Comparison of ENCODE assay signal across 8 cellular contexts in genomic region chr17:79840204-79840988, GRCh38. TPM values are rescaled to one million over a fixed set of nuclear protein-coding genes. Genes with fewer than 3 reads are reported as not detected.
DNase-seq lines count a peak whose midpoint lies in the region; ATAC-seq, FAIRE-seq and TF ChIP-seq lines count a peak whose summit lies in the region.

No MANE protein-coding gene starts in this region.

- H3K4me1 Mint-ChIP-seq in activated T-cell treated with anti-CD3 and anti-CD28 coated beads, Interleukin-2, amount 50 U/mL, for 4 hours (ENCODE audit: low read depth): peaks cover 43% of the 10 kb centered on the region
- H3K4me1 Mint-ChIP-seq in glutamatergic neuron (ENCODE audit: low read depth, unreplicated experiment): peaks cover 9% of the 10 kb centered on the region

- TF ChIP-seq CTCF in glutamatergic neuron (IDR thresholded peaks at IDR 0.05; ENCODE audit: partially characterized antibody, unreplicated experiment): no peak

- H3K27me3 ChIP-seq in rectal smooth muscle tissue (ENCODE audit: control insufficient read depth, insufficient read depth, low read length): peaks cover 33% of the 10 kb centered on the region

- no peak overlapping the region for H3K27ac ChIP-seq in rectal smooth muscle tissue (ENCODE audit: low read depth, low read length)

- peaks cover 23% of the 10 kb centered on the region for H3K27me3 Mint-ChIP-seq in activated T-cell treated with anti-CD3 and anti-CD28 coated beads, Interleukin-2, amount 50 U/mL, for 4 hours (ENCODE audit: low read depth)
- H3K27me3 Mint-ChIP-seq in glutamatergic neuron (ENCODE audit: unreplicated experiment): peaks cover 13% of the 10 kb centered on the region

- peak overlapping the region; percentile 10 for H3K9ac ChIP-seq in rectal smooth muscle tissue (ENCODE audit: low read length)

- no peaks in the 10 kb centered on the region for H3K9me3 Mint-ChIP-seq in activated T-cell treated with anti-CD3 and anti-CD28 coated beads, Interleukin-2, amount 50 U/mL, for 4 hours
- peaks cover 5% of the 10 kb centered on the region for H3K9me3 Mint-ChIP-seq in glutamatergic neuron (ENCODE audit: unreplicated experiment)

- DNase-seq in AG08396 (ENCODE audit: low spot score) (peak; percentile 33), HEK293T (ENCODE audit: extremely low spot score) (no peak), glutamatergic neuron (peak; percentile 74), KBM-7 (no peak), GM19239 (ENCODE audit: insufficient read length, low spot score) (no peak), NCI-H1436 (lab: John Stamatoyannopoulos, UW) (no peak)
- DNase-seq in activated T-cell treated with anti-CD3 and anti-CD28 coated beads, Interleukin-2, amount 50 U/mL, for 4 hours: no peak

- H3K27ac Mint-ChIP-seq in glutamatergic neuron (ENCODE audit: unreplicated experiment): no peak overlapping the region

- in situ Hi-C loops in KBM-7 (cut with MboI; ENCODE audit: low pct_unique_long_range_greater_than_20kb, low sequenced_read_pairs): no loop called here

- peak overlapping the region; percentile 51 for H3K4me3 Mint-ChIP-seq in activated T-cell treated with anti-CD3 and anti-CD28 coated beads, Interleukin-2, amount 50 U/mL, for 4 hours
- H3K4me3 Mint-ChIP-seq in glutamatergic neuron (ENCODE audit: unreplicated experiment): peak overlapping the region; percentile 46

- no peak for FAIRE-seq in GM19239 (lab: Jason Lieb, UNC)

- no peaks in the 10 kb centered on the region for H3K36me3 ChIP-seq in rectal smooth muscle tissue (ENCODE audit: control insufficient read depth, insufficient read depth, low read length)

- peak overlapping the region; percentile 67 for H3K4me3 ChIP-seq in rectal smooth muscle tissue (ENCODE audit: low read length)

- POLR2A ChIA-PET in HEK293T (lab: Yijun Ruan, JAX): interaction anchor here (0.8 to 6.1 kb wide), 13 partner anchors 9 to 153 kb away, joined by 3 to 58 read pairs (median 4); partner anchors contain the start of genes CBX2 and CBX8

- CTCF ChIA-PET in HEK293T (lab: Yijun Ruan, JAX): interaction anchor here (0.6 to 1.8 kb wide), 13 partner anchors 8 to 1009 kb away, joined by 3 to 6 read pairs (median 4); no protein-coding TSS in a partner anchor

- peaks cover 14% of the 10 kb centered on the region for H3K4me1 ChIP-seq in rectal smooth muscle tissue (ENCODE audit: control insufficient read depth, insufficient read depth, low read length)

- H3K36me3 Mint-ChIP-seq in activated T-cell treated with anti-CD3 and anti-CD28 coated beads, Interleukin-2, amount 50 U/mL, for 4 hours (ENCODE audit: insufficient read depth): no peaks in the 10 kb centered on the region
- H3K36me3 Mint-ChIP-seq in glutamatergic neuron (ENCODE audit: unreplicated experiment): no peaks in the 10 kb centered on the region

- no peak for ATAC-seq in activated T-cell treated with anti-CD3 and anti-CD28 coated beads, Interleukin-2, amount 50 U/mL, for 4 hours

TF ChIP-seq in HEK293T, 16 proteins besides CTCF, POLR2A, EP300 and RAD21:
- TF ChIP-seq ELF4 (IDR thresholded peaks at IDR 0.05) (no peak), PKNOX1 (IDR thresholded peaks at IDR 0.05) (no peak), BHLHE40 (IDR thresholded peaks at IDR 0.05; ENCODE audit: borderline replicate concordance) (no peak), LEF1 (IDR thresholded peaks at IDR 0.05; ENCODE audit: borderline replicate concordance) (no peak), FOXA1 (IDR thresholded peaks at IDR 0.05) (no peak), L3MBTL2 (conservative IDR thresholded peaks at IDR 0.05) (peak; percentile 79; the same call in 1 of the 2 replicates), CTBP1 (IDR thresholded peaks at IDR 0.05; ENCODE audit: borderline replicate concordance) (no peak)

RNA-seq across cellular contexts. Expression of gene CBX4, which starts 1.2 kb away (rescaled TPM):
- 10 to 100 TPM; 15.3 to 16.4 (median 15.3) TPM for total RNA-seq in activated T-cell treated with anti-CD3 and anti-CD28 coated beads, Interleukin-2, amount 50 U/mL, for 4 hours
- total RNA-seq in glutamatergic neuron (ENCODE audit: unreplicated experiment): 19.3 TPM

RNA-seq across cellular contexts. Expression of gene CBX8, which starts 43.5 kb away (rescaled TPM):
- total RNA-seq in activated T-cell treated with anti-CD3 and anti-CD28 coated beads, Interleukin-2, amount 50 U/mL, for 4 hours: 1 to 10 TPM; 1.7 to 4.3 (median 3.1) TPM
- 13.8 TPM for total RNA-seq in glutamatergic neuron (ENCODE audit: unreplicated experiment)

Comparison
In these comparisons a context has a peak if more than half of its experiments do, and no peak if none do; other contexts are left out.
1. DNase-seq: peak in AG08396 (single experiment) and glutamatergic neuron (single experiment); none in HEK293T (single experiment), activated T-cell treated with anti-CD3 and anti-CD28 coated beads, Interleukin-2, amount 50 U/mL, for 4 hours (single experiment), KBM-7 (single experiment), GM19239 (single experiment) and NCI-H1436 (single experiment).